ENCODE assay signal across 10 cellular contexts in the genomic region with DNA sequence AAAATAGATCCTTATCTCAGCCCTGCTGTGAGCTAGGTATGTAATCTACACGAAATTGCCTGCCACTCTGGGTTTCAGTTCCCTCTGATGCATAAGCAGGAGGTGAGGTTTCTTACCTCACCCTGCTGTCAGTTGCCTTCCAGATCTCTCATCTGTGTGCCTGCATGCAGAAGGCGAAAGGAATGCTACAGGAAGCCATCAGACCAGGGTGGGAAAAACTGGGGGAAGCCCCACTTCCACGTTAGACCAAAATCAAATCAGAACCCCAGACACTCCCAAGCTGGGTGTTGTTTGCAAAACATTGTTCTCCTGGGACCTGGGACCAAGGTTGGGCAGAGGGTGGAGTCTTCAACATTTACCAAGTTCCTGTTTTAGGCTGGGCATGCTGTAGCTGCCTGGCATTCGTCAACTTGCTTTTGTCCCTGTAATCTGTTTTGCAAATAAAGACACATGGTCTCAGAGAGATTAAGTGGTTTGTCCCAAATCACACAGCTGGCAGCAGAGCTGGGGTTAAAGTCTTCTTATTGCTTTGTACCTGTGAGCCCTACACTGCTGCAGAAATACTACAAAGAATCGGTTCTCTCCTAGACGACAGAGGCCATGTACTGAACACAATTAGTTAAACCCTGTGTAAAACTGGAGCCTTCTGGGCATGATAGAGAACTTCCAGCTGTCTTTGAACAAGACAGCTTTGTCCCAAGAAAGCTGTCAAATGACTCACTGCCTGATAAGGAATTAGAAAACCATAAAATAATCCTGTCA.
DNase-seq lines count a peak whose midpoint lies in the region; ATAC-seq and TF ChIP-seq lines count a peak whose summit lies in the region.
"Had no signal": no experiment of that assay in that cellular context is flagged by ENCODE, and none has a peak within 500 bp of the region (broad histone marks: within the 10 kb centered on the region; RNA-seq: fewer than 3 reads in every experiment).

No MANE protein-coding gene starts in this region.

- peak; percentile 27 for DNase-seq in stimulated activated CD4-positive, alpha-beta T cell treated with anti-CD3 and anti-CD28 coated beads, Interleukin-4, amount 100 ng/mL, for 24 hours
- no peak for DNase-seq in stimulated activated CD4-positive, alpha-beta T cell treated with anti-CD3 and anti-CD28 coated beads, Interleukin-12 subunit alpha, Interleukin-12 subunit beta, amount 100 ng/mL, for 4 hours
- DNase-seq in NB4 (ENCODE audit: low read depth) (peak; percentile 68), midbrain (lab: John Stamatoyannopoulos, UW) (no peak), erythroblast (lab: John Stamatoyannopoulos, UW) (no peak), NCI-H345 (lab: John Stamatoyannopoulos, UW) (no peak)
- DNase-seq: nephron progenitor cell had no signal

- no peaks in the 10 kb centered on the region for H3K9me3 ChIP-seq in duodenal mucosa (ENCODE audit: control insufficient read depth in 1 of 2, low read length in 2 of 2)

- no peaks in the 10 kb centered on the region for H3K36me3 ChIP-seq in duodenal mucosa (ENCODE audit: control insufficient read depth in 1 of 2, insufficient read depth in 2 of 2, low read length in 2 of 2)

- TF ChIP-seq CTCF in NB4 (IDR thresholded peaks at IDR 0.05; ENCODE audit: low read depth, low read length): no peak

- H3K4me3 ChIP-seq in NB4 (ENCODE audit: low read depth, low read length) (no peak overlapping the region), duodenal mucosa (ENCODE audit: low read depth in 1 of 2, low read length in 2 of 2) (peak overlapping the region; percentile 34 to 50)

- H3K4me1 ChIP-seq in duodenal mucosa (ENCODE audit: control insufficient read depth in 1 of 2, insufficient read depth in 2 of 2, low read length in 2 of 2): peaks cover 9 to 16% of the 10 kb centered on the region in 2 donors

- no peaks in the 10 kb centered on the region for H3K27me3 ChIP-seq in duodenal mucosa (ENCODE audit: control insufficient read depth in 1 of 2, insufficient read depth in 2 of 2, low read length in 2 of 2)

- no peak overlapping the region for H3K27ac ChIP-seq in duodenal mucosa (ENCODE audit: low read depth, low read length)

- TF ChIP-seq POLR2A in NB4 (IDR thresholded peaks at IDR 0.05; ENCODE audit: extremely low read depth, insufficient read length): no peak
- no peak for TF ChIP-seq POLR2A in erythroblast (IDR thresholded peaks at IDR 0.05; ENCODE audit: low read length)

- no peak for ATAC-seq in GM19397 (IDR thresholded peaks at IDR 0.05; ENCODE audit: unreplicated experiment)
- ATAC-seq: SK-N-SH treated with all-trans-retinoic acid at 6 μM for 48 hours had no signal

- no peak overlapping the region for H3K9ac ChIP-seq in duodenal mucosa (ENCODE audit: low read depth in 1 of 2, low read length in 2 of 2)

Comparison
In these comparisons a context has a peak if more than half of its experiments do, and no peak if none do; other contexts are left out.
1. DNase-seq: peak in stimulated activated CD4-positive, alpha-beta T cell treated with anti-CD3 and anti-CD28 coated beads, Interleukin-4, amount 100 ng/mL, for 24 hours (single experiment) and NB4 (single experiment); none in stimulated activated CD4-positive, alpha-beta T cell treated with anti-CD3 and anti-CD28 coated beads, Interleukin-12 subunit alpha, Interleukin-12 subunit beta, amount 100 ng/mL, for 4 hours (single experiment), midbrain (single experiment), erythroblast (0 of 2) and NCI-H345 (single experiment).